Comparison of ENCODE assay signal across 32 cellular contexts in genomic region chr14:58060898-58061297, GRCh38.
"Had no signal": no experiment of that assay in that cellular context is flagged by ENCODE, and none has a peak within 500 bp of the region (broad histone marks: within the 10 kb centered on the region; RNA-seq: fewer than 3 reads in every experiment).

No MANE protein-coding gene starts in this region.

- H3K27ac Mint-ChIP-seq: activated CD4-positive, alpha-beta memory T cell treated with anti-CD3 and anti-CD28 coated beads for 36 hours; activated naive CD4-positive, alpha-beta T cell treated with anti-CD3 and anti-CD28 coated beads, Interleukin-2, amount 10 ng/mL, durations not matched to agents 7 days and 5 days; activated naive CD8-positive, alpha-beta T cell treated with anti-CD3 and anti-CD28 coated beads, Interleukin-2, amount 10 ng/mL, durations not matched to agents 7 days and 5 days; dendritic cell treated with granulocyte-macrophage colony-stimulating factor and Interleukin-4, amounts not matched to agents 40 ng/mL and 50 ng/mL, for 4 days; mesothelial cell of epicardium had no signal

- DNase-seq: activated CD4-positive, alpha-beta memory T cell treated with anti-CD3 and anti-CD28 coated beads for 36 hours; activated CD4-positive, alpha-beta T cell treated with anti-CD3 and anti-CD28 coated beads for 48 hours; activated CD8-positive, alpha-beta memory T cell treated with anti-CD3 and anti-CD28 coated beads, Interleukin-2, amount 50 U/mL, for 4 hours; activated gamma-delta T cell; activated naive CD4-positive, alpha-beta T cell treated with anti-CD3 and anti-CD28 coated beads, Interleukin-2, amount 10 ng/mL, durations not matched to agents 7 days and 5 days; activated naive CD8-positive, alpha-beta T cell treated with anti-CD3 and anti-CD28 coated beads, Interleukin-2, amount 10 ng/mL, durations not matched to agents 7 days and 5 days; activated T-cell treated with anti-CD3 and anti-CD28 coated beads, Interleukin-2, amount 50 U/mL, for 1 hour; foreskin keratinocyte; heart right ventricle; islet precursor cell; left cardiac atrium; mammary epithelial cell; naive B cell; occipital lobe; psoas muscle; sigmoid colon; stimulated activated CD4-positive, alpha-beta T cell treated with anti-CD3 and anti-CD28 coated beads, Interleukin-1b, Interleukin-23, amount 100 ng/mL, for 48 hours; stimulated activated CD4-positive, alpha-beta T cell treated with anti-CD3 and anti-CD28 coated beads, Interleukin-4, amount 100 ng/mL, for 4 hours; stimulated activated CD8-positive, alpha-beta memory T cell treated with anti-CD3 and anti-CD28 coated beads, Interleukin-4, amount 100 ng/mL, for 48 hours; stimulated activated naive CD4-positive, alpha-beta T cell; T-helper 9 cell had no signal

- H3K36me3 Mint-ChIP-seq: activated CD4-positive, alpha-beta memory T cell treated with anti-CD3 and anti-CD28 coated beads for 36 hours; activated naive CD4-positive, alpha-beta T cell treated with anti-CD3 and anti-CD28 coated beads, Interleukin-2, amount 10 ng/mL, durations not matched to agents 7 days and 5 days; activated naive CD8-positive, alpha-beta T cell treated with anti-CD3 and anti-CD28 coated beads, Interleukin-2, amount 10 ng/mL, durations not matched to agents 7 days and 5 days; mesothelial cell of epicardium; naive B cell had no signal

- H3K27me3 ChIP-seq: ascending aorta, esophagus muscularis mucosa, foreskin keratinocyte, heart right ventricle, sigmoid colon, suprapubic skin, tibial nerve had no signal

- H3K27ac ChIP-seq: ascending aorta, esophagus muscularis mucosa, foreskin keratinocyte, heart right ventricle, parathyroid adenoma, psoas muscle, sigmoid colon, suprapubic skin, tibial nerve, VCaP had no signal

- H3K4me3 ChIP-seq: ascending aorta, esophagus muscularis mucosa, heart right ventricle, psoas muscle, sigmoid colon, smooth muscle cell, suprapubic skin, tibial nerve had no signal

- H3K4me1 ChIP-seq: ascending aorta, esophagus muscularis mucosa, foreskin keratinocyte, heart right ventricle, parathyroid adenoma, psoas muscle, sigmoid colon, suprapubic skin, tibial nerve had no signal

- H3K9ac ChIP-seq: parathyroid adenoma had no signal

- H2AFZ ChIP-seq: parathyroid adenoma had no signal

- H3K9me3 Mint-ChIP-seq: activated CD4-positive, alpha-beta memory T cell treated with anti-CD3 and anti-CD28 coated beads for 36 hours; activated naive CD4-positive, alpha-beta T cell treated with anti-CD3 and anti-CD28 coated beads, Interleukin-2, amount 10 ng/mL, durations not matched to agents 7 days and 5 days; activated naive CD8-positive, alpha-beta T cell treated with anti-CD3 and anti-CD28 coated beads, Interleukin-2, amount 10 ng/mL, durations not matched to agents 7 days and 5 days; central memory CD8-positive, alpha-beta T cell; dendritic cell treated with granulocyte-macrophage colony-stimulating factor and Interleukin-4, amounts not matched to agents 40 ng/mL and 50 ng/mL, for 4 days; mesothelial cell of epicardium had no signal

- ATAC-seq: activated CD4-positive, CD25-positive, alpha-beta regulatory T cell treated with anti-CD3 and anti-CD28 coated beads, Interleukin-2, amount 50 U/mL, for 24 hours; heart right ventricle; left cardiac atrium; psoas muscle had no signal

- H3K27me3 Mint-ChIP-seq: dendritic cell treated with granulocyte-macrophage colony-stimulating factor and Interleukin-4, amounts not matched to agents 40 ng/mL and 50 ng/mL, for 4 days had no signal

- H3K79me2 ChIP-seq: parathyroid adenoma had no signal

- H3K4me3 Mint-ChIP-seq: activated CD4-positive, alpha-beta memory T cell treated with anti-CD3 and anti-CD28 coated beads for 36 hours; activated naive CD4-positive, alpha-beta T cell treated with anti-CD3 and anti-CD28 coated beads, Interleukin-2, amount 10 ng/mL, durations not matched to agents 7 days and 5 days; activated naive CD8-positive, alpha-beta T cell treated with anti-CD3 and anti-CD28 coated beads, Interleukin-2, amount 10 ng/mL, durations not matched to agents 7 days and 5 days; central memory CD8-positive, alpha-beta T cell; dendritic cell treated with granulocyte-macrophage colony-stimulating factor and Interleukin-4, amounts not matched to agents 40 ng/mL and 50 ng/mL, for 4 days; mesothelial cell of epicardium; naive B cell had no signal

- H3K9me3 ChIP-seq: ascending aorta, esophagus muscularis mucosa, heart right ventricle, psoas muscle, sigmoid colon, suprapubic skin, tibial nerve had no signal

- H3K36me3 ChIP-seq: ascending aorta, esophagus muscularis mucosa, sigmoid colon, suprapubic skin had no signal

- H3K4me1 Mint-ChIP-seq: activated naive CD4-positive, alpha-beta T cell treated with anti-CD3 and anti-CD28 coated beads, Interleukin-2, amount 10 ng/mL, durations not matched to agents 7 days and 5 days; activated naive CD8-positive, alpha-beta T cell treated with anti-CD3 and anti-CD28 coated beads, Interleukin-2, amount 10 ng/mL, durations not matched to agents 7 days and 5 days; central memory CD8-positive, alpha-beta T cell; mesothelial cell of epicardium; naive B cell had no signal
